Comparison of ENCODE assay signal across 1 cellular context in the genomic region with DNA sequence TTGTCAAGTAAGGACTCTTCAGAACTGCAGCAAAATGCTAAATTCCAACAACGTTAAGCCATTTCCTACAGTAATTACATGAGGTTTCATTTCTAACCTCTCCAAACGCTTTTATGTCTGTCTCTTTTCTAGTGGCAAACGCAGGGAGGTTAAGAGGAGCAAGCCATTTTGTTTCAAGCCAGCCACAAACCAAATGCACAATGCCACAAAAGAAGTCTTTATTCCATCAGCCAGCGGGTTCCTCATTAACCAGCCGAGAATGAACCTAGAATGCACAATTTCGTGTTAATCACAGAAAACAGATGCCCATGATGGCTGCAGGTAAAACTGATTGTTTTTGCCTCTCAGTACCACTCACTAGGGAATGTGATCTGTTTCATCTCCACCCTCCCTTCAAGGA.
TF ChIP-seq lines count a peak whose summit lies in the region.

No MANE protein-coding gene starts in this region.

TF ChIP-seq in WTC11, 78 proteins besides CTCF, POLR2A, EP300 and RAD21 (continued from another document):
- TF ChIP-seq, protein P1, sequence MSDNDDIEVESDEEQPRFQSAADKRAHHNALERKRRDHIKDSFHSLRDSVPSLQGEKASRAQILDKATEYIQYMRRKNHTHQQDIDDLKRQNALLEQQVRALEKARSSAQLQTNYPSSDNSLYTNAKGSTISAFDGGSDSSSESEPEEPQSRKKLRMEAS (CRISPR knock-in tag; IDR thresholded peaks at IDR 0.05) = no peak
- TF ChIP-seq ZNF232 (CRISPR knock-in tag; IDR thresholded peaks at IDR 0.05) = no peak
- no peak for TF ChIP-seq FOXK1 (CRISPR knock-in tag; IDR thresholded peaks at IDR 0.05)
- no peak for TF ChIP-seq FOXJ3 (CRISPR knock-in tag; IDR thresholded peaks at IDR 0.05; ENCODE audit: borderline replicate concordance)
- TF ChIP-seq, protein P2, sequence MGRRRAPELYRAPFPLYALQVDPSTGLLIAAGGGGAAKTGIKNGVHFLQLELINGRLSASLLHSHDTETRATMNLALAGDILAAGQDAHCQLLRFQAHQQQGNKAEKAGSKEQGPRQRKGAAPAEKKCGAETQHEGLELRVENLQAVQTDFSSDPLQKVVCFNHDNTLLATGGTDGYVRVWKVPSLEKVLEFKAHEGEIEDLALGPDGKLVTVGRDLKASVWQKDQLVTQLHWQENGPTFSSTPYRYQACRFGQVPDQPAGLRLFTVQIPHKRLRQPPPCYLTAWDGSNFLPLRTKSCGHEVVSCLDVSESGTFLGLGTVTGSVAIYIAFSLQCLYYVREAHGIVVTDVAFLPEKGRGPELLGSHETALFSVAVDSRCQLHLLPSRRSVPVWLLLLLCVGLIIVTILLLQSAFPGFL (CRISPR knock-in tag; IDR thresholded peaks at IDR 0.05; ENCODE audit: borderline replicate concordance) = no peak
- TF ChIP-seq, protein P3, sequence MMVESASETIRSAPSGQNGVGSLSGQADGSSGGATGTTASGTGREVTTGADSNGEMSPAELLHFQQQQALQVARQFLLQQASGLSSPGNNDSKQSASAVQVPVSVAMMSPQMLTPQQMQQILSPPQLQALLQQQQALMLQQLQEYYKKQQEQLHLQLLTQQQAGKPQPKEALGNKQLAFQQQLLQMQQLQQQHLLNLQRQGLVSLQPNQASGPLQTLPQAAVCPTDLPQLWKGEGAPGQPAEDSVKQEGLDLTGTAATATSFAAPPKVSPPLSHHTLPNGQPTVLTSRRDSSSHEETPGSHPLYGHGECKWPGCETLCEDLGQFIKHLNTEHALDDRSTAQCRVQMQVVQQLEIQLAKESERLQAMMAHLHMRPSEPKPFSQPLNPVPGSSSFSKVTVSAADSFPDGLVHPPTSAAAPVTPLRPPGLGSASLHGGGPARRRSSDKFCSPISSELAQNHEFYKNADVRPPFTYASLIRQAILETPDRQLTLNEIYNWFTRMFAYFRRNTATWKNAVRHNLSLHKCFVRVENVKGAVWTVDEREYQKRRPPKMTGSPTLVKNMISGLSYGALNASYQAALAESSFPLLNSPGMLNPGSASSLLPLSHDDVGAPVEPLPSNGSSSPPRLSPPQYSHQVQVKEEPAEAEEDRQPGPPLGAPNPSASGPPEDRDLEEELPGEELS (CRISPR knock-in tag; IDR thresholded peaks at IDR 0.05) = no peak
- TF ChIP-seq, protein P4, sequence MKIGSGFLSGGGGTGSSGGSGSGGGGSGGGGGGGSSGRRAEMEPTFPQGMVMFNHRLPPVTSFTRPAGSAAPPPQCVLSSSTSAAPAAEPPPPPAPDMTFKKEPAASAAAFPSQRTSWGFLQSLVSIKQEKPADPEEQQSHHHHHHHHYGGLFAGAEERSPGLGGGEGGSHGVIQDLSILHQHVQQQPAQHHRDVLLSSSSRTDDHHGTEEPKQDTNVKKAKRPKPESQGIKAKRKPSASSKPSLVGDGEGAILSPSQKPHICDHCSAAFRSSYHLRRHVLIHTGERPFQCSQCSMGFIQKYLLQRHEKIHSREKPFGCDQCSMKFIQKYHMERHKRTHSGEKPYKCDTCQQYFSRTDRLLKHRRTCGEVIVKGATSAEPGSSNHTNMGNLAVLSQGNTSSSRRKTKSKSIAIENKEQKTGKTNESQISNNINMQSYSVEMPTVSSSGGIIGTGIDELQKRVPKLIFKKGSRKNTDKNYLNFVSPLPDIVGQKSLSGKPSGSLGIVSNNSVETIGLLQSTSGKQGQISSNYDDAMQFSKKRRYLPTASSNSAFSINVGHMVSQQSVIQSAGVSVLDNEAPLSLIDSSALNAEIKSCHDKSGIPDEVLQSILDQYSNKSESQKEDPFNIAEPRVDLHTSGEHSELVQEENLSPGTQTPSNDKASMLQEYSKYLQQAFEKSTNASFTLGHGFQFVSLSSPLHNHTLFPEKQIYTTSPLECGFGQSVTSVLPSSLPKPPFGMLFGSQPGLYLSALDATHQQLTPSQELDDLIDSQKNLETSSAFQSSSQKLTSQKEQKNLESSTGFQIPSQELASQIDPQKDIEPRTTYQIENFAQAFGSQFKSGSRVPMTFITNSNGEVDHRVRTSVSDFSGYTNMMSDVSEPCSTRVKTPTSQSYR (CRISPR knock-in tag; IDR thresholded peaks at IDR 0.05) = no peak
TF ChIP-seq in WTC11: peak in this region for 0.
